In genomic region chr22:44182591-44183588, GRCh38 we compare ENCODE assay signal across 7 cellular contexts. TPM values are rescaled to one million over a fixed set of nuclear protein-coding genes. Genes with fewer than 3 reads are reported as not detected.
DNase-seq lines count a peak whose midpoint lies in the region; ATAC-seq and TF ChIP-seq lines count a peak whose summit lies in the region.

No MANE protein-coding gene starts in this region.

- peak in 1 of 4 donors; percentile 68 for TF ChIP-seq POLR2A in upper lobe of left lung (IDR thresholded peaks at IDR 0.05)

- H3K27me3 ChIP-seq in lower lobe of right lung (ENCODE audit: low read depth) (peaks cover 19% of the 10 kb centered on the region), upper lobe of left lung (no peaks in the 10 kb centered on the region)

- H3K4me1 ChIP-seq in lower lobe of right lung (peaks cover 4% of the 10 kb centered on the region), upper lobe of left lung (peaks cover 0 to 18% (median 3%) of the 10 kb centered on the region in 4 donors)

- ATAC-seq in lower lobe of right lung: peak; percentile 79 to 88
- ATAC-seq in upper lobe of left lung (ENCODE audit: low FRiP score in 2 of 2): peak; percentile 77 to 81

- H3K36me3 ChIP-seq in KOPT-K1 (ENCODE audit: insufficient read depth, low read length): peaks cover 32% of the 10 kb centered on the region
- peaks cover 4% of the 10 kb centered on the region for H3K36me3 ChIP-seq in lower lobe of right lung
- H3K36me3 ChIP-seq in upper lobe of left lung: no peaks in the 10 kb centered on the region

- TF ChIP-seq CTCF in lower lobe of right lung (IDR thresholded peaks at IDR 0.05): no peak
- TF ChIP-seq CTCF in upper lobe of left lung (IDR thresholded peaks at IDR 0.05): no peak

- 61 to 68% methylated on average over 19 to 25 of the region's 25 CpGs for WGBS in upper lobe of left lung, 2 donors

- no peaks in the 10 kb centered on the region for H3K9me3 ChIP-seq in KOPT-K1 (ENCODE audit: insufficient read depth, low read length, poor library complexity, severe bottlenecking)
- no peaks in the 10 kb centered on the region for H3K9me3 ChIP-seq in lower lobe of right lung
- no peaks in the 10 kb centered on the region for H3K9me3 ChIP-seq in upper lobe of left lung

- intact Hi-C loops in lower lobe of right lung (cut with DNase I): no loop called here

- TF ChIP-seq EP300 in upper lobe of left lung (IDR thresholded peaks at IDR 0.05): no peak

- H3K4me3 ChIP-seq in lower lobe of right lung (peak overlapping the region; percentile 54), upper lobe of left lung (peak overlapping the region in 3 of 4 donors; percentile 30 to 45 (median 45))

- DNase-seq in activated T-cell treated with anti-CD3 and anti-CD28 coated beads, Interleukin-2, amount 50 U/mL, for 48 hours: peak; percentile 63 to 65
- DNase-seq in lower lobe of right lung: peak; percentile 88
- DNase-seq in upper lobe of left lung: peak; percentile 62 to 87
- no peak for DNase-seq in EL
- no peak for DNase-seq in NCI-H2029 treated with DMSO at 0.1 percent for 48 hours (lab: John Stamatoyannopoulos, UW)
- no peak for DNase-seq in HuH-7.5 (ENCODE audit: low spot score)

- H3K27ac ChIP-seq in KOPT-K1 (ENCODE audit: low read depth, low read length, poor library complexity, severe bottlenecking) (peak overlapping the region; percentile 84), lower lobe of right lung (peak overlapping the region; percentile 86), upper lobe of left lung (peak overlapping the region; percentile 78 to 89 (median 83))

RNA-seq across cellular contexts. Expression of gene PARVG, which starts 2.2 kb away (rescaled TPM):
- total RNA-seq in lower lobe of right lung (96.2 TPM), upper lobe of left lung (100 to 1,000 TPM in 2 of 6 donors, 10 to 100 TPM in 4; 42.4 to 315 (median 82.4) TPM)

Comparison
In these comparisons a context has a peak if more than half of its experiments do, and no peak if none do; other contexts are left out.
1. DNase-seq: peak in activated T-cell treated with anti-CD3 and anti-CD28 coated beads, Interleukin-2, amount 50 U/mL, for 48 hours (2 of 2), lower lobe of right lung (single experiment) and upper lobe of left lung (2 of 2); none in EL (single experiment), NCI-H2029 treated with DMSO at 0.1 percent for 48 hours (single experiment) and HuH-7.5 (single experiment).
2. Peak in every context shown above with its lines, with median percentiles within 50 percentile points of each other: H3K27ac ChIP-seq.